8 cellular contexts compared by ENCODE assay signal in genomic region chr1:31064115-31064514, GRCh38. TPM values are rescaled to one million over a fixed set of nuclear protein-coding genes. Genes with fewer than 3 reads are reported as not detected.
DNase-seq lines count a peak whose midpoint lies in the region; ATAC-seq and TF ChIP-seq lines count a peak whose summit lies in the region.

No MANE protein-coding gene starts in this region.

- H3K9me3 Mint-ChIP-seq in activated CD4-positive, alpha-beta T cell treated with anti-CD3 and anti-CD28 coated beads, Interleukin-2, amount 10 ng/mL, durations not matched to agents 24 days and 14 days = no peaks in the 10 kb centered on the region

- no peak for TF ChIP-seq CTCF in adrenal gland (IDR thresholded peaks at IDR 0.05)
- TF ChIP-seq CTCF in left lung (IDR thresholded peaks at IDR 0.05) = no peak
- no peak for TF ChIP-seq CTCF in suprapubic skin (IDR thresholded peaks at IDR 0.05)
- no peak for TF ChIP-seq CTCF in GM13977 (IDR thresholded peaks at IDR 0.05; ENCODE audit: extremely low read depth, insufficient read depth, missing control alignments)

- in situ Hi-C loops in GM13977 (cut with MboI; ENCODE audit: low pct_unique_long_range_greater_than_20kb, low sequenced_read_pairs, unreplicated experiment) = no loop called here

- TF ChIP-seq POLR2A in adrenal gland (IDR thresholded peaks at IDR 0.05) = no peak
- TF ChIP-seq POLR2A in suprapubic skin (IDR thresholded peaks at IDR 0.05) = no peak

- H3K4me1 ChIP-seq in adrenal gland (replicated peaks in 1 of 2) (peaks cover 18 to 36% of the 10 kb centered on the region in 2 donors), left lung (peaks cover 10 to 52% of the 10 kb centered on the region in 2 donors), suprapubic skin (peaks cover 49% of the 10 kb centered on the region)

- H3K27me3 Mint-ChIP-seq in activated CD4-positive, alpha-beta T cell treated with anti-CD3 and anti-CD28 coated beads, Interleukin-2, amount 10 ng/mL, durations not matched to agents 24 days and 14 days = no peaks in the 10 kb centered on the region

- no peak for TF ChIP-seq EP300 in suprapubic skin (IDR thresholded peaks at IDR 0.05)

- peak overlapping the region; percentile 99 for H3K27ac Mint-ChIP-seq in activated CD4-positive, alpha-beta T cell treated with anti-CD3 and anti-CD28 coated beads, Interleukin-2, amount 10 ng/mL, durations not matched to agents 24 days and 14 days

- ATAC-seq in left lung = no peak

- DNase-seq in activated CD4-positive, alpha-beta T cell treated with anti-CD3 and anti-CD28 coated beads, Interleukin-2, amount 10 ng/mL, durations not matched to agents 24 days and 14 days = no peak
- DNase-seq in activated CD4-positive, alpha-beta T cell treated with anti-CD3 and anti-CD28 coated beads, Interleukin-2, amount 50 U/mL, for 48 hours = no peak
- DNase-seq in adrenal gland (no peak), left lung (no peak), suprapubic skin (ENCODE audit: low spot score in 2 of 2) (no peak), GOT3 (lab: John Stamatoyannopoulos, UW) (no peak), DMS79 treated with DMSO at 0.1 percent for 48 hours (lab: John Stamatoyannopoulos, UW) (no peak), GM13977 (ENCODE audit: low spot score) (no peak)

- H3K36me3 ChIP-seq in adrenal gland (replicated peaks in 1 of 2) (peaks cover 0 to 3% of the 10 kb centered on the region in 2 donors), left lung (peaks cover 0 to 3% of the 10 kb centered on the region in 2 donors), suprapubic skin (peaks cover 3% of the 10 kb centered on the region)

- no peaks in the 10 kb centered on the region for H3K27me3 ChIP-seq in adrenal gland
- no peaks in the 10 kb centered on the region for H3K27me3 ChIP-seq in left lung
- H3K27me3 ChIP-seq in suprapubic skin = no peaks in the 10 kb centered on the region

- H3K4me3 Mint-ChIP-seq in activated CD4-positive, alpha-beta T cell treated with anti-CD3 and anti-CD28 coated beads, Interleukin-2, amount 10 ng/mL, durations not matched to agents 24 days and 14 days = peak overlapping the region; percentile 95

- H3K4me3 ChIP-seq in adrenal gland = peak overlapping the region in 3 of 4 donors; percentile 64 to 89 (median 87)
- H3K4me3 ChIP-seq in left lung = peak overlapping the region; percentile 64 to 66
- H3K4me3 ChIP-seq in suprapubic skin = peak overlapping the region; percentile 80

- intact Hi-C loops in activated CD4-positive, alpha-beta T cell treated with anti-CD3 and anti-CD28 coated beads, Interleukin-2, amount 10 ng/mL, durations not matched to agents 24 days and 14 days (cut with micrococcal nuclease) = loop anchor here (2.0 to 10.0 kb wide), 4 partner anchors 91 to 1591 kb away; partner anchors contain the start of genes RBBP4, SNRNP40, ZBTB8OS and ZCCHC17
- intact Hi-C loops in adrenal gland (cut with DNase I) (loop anchor here in 1 of 2 donors (10.0 kb wide), 1 partner anchor 101 kb away; no protein-coding TSS in a partner anchor), left lung (cut with DNase I) (no loop called here)

- H3K9me3 ChIP-seq in adrenal gland (replicated peaks in 1 of 3) = no peaks in the 10 kb centered on the region
- no peaks in the 10 kb centered on the region for H3K9me3 ChIP-seq in left lung
- H3K9me3 ChIP-seq in suprapubic skin = no peaks in the 10 kb centered on the region

- H3K27ac ChIP-seq in adrenal gland (peak overlapping the region; percentile 67 to 96 (median 91)), left lung (peak overlapping the region; percentile 91 to 98), suprapubic skin (peak overlapping the region; percentile 98)

- H3K36me3 Mint-ChIP-seq in activated CD4-positive, alpha-beta T cell treated with anti-CD3 and anti-CD28 coated beads, Interleukin-2, amount 10 ng/mL, durations not matched to agents 24 days and 14 days (ENCODE audit: low read depth) = peaks cover 31% of the 10 kb centered on the region

- peaks cover 25% of the 10 kb centered on the region for H3K4me1 Mint-ChIP-seq in activated CD4-positive, alpha-beta T cell treated with anti-CD3 and anti-CD28 coated beads, Interleukin-2, amount 10 ng/mL, durations not matched to agents 24 days and 14 days

- WGBS in adrenal gland, 4 donors = 0 to 2% (median 1%) methylated on average over 6 of the region's 6 CpGs
- 3% methylated on average over 6 of the region's 6 CpGs for WGBS in suprapubic skin

RNA-seq across cellular contexts. Expression of gene PUM1, which starts 1.4 kb away (rescaled TPM):
- total RNA-seq in activated CD4-positive, alpha-beta T cell treated with anti-CD3 and anti-CD28 coated beads, Interleukin-2, amount 10 ng/mL, durations not matched to agents 24 days and 14 days = 122 and 132 TPM in 2 replicates
- total RNA-seq in adrenal gland (100 to 1,000 TPM in 5 of 8 donors, 10 to 100 TPM in 3; 72.0 to 167 (median 105) TPM), left lung (100 to 1,000 TPM in 1 of 2 donors, 10 to 100 TPM in 1; 96.7 to 102 TPM), suprapubic skin (100 to 1,000 TPM; 100 to 132 (median 110) TPM)
- polyA plus RNA-seq in adrenal gland = 10 to 100 TPM; 22.6 to 57.8 (median 35.0) TPM
